Comparison of ENCODE assay signal across 4 cellular contexts in genomic region chr14:95769431-95769830, GRCh38. TPM values are rescaled to one million over a fixed set of nuclear protein-coding genes. Genes with fewer than 3 reads are reported as not detected.
"Had no signal": no experiment of that assay in that cellular context is flagged by ENCODE, and none has a peak within 500 bp of the region (broad histone marks: within the 10 kb centered on the region; RNA-seq: fewer than 3 reads in every experiment).

No MANE protein-coding gene starts in this region.

RNA-seq across cellular contexts. Expression of gene TCL1A, which starts 55.5 kb away (rescaled TPM):
- total RNA-seq: H9, HT-29, IMR-90, K562 had no signal
